ENCODE assay signal across 8 cellular contexts in the genomic region with DNA sequence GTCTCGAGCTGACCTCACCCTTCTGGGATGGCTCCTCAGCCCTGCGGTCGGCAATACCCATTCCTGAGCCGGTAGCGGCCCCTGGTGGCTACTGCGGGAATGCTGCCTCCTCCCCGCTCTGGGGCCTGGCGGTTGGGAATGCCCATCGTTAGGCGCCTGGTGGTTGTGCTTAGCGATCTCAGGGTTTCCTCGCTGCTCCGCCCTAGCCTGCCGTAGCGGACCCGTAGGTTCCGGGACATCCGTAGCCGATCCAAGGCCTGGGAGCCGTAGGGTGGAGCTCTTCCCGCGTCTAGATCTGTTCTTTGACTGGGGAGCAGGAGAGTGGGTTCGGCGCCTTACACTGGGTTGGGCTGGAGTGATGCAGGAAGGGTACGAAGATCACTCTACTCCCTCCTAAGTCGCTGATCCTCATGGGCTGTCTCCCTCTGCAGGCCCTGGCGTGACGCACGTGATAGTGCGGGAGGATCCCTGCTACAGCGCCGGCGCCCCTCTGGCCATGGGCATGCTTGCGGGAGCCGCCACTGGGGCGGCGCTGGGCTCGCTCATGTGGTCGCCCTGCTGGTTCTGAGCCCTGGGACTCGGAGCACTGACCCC. TPM values are rescaled to one million over a fixed set of nuclear protein-coding genes. Genes with fewer than 3 reads are reported as not detected.
DNase-seq lines count a peak whose midpoint lies in the region; ATAC-seq and TF ChIP-seq lines count a peak whose summit lies in the region.

No MANE protein-coding gene starts in this region.

- peak overlapping the region; percentile 37 for H3K4me3 Mint-ChIP-seq in activated T-cell treated with anti-CD3 and anti-CD28 coated beads, Interleukin-2, amount 50 U/mL, for 4 hours

- H3K27me3 ChIP-seq in esophagus squamous epithelium (no peaks in the 10 kb centered on the region), muscle layer of colon (ENCODE audit: control insufficient read depth in 1 of 2, insufficient read depth in 2 of 2, low read length in 2 of 2) (no peaks in the 10 kb centered on the region)

- no peak for TF ChIP-seq POLR2A in esophagus squamous epithelium (IDR thresholded peaks at IDR 0.05)

- H3K27ac ChIP-seq in esophagus squamous epithelium (peak overlapping the region in 1 of 4 donors; percentile 14), muscle layer of colon (ENCODE audit: low read depth, low read length) (no peak overlapping the region)

- H3K9ac ChIP-seq in muscle layer of colon (ENCODE audit: low read length): no peak overlapping the region

- H3K27me3 Mint-ChIP-seq in activated T-cell treated with anti-CD3 and anti-CD28 coated beads, Interleukin-2, amount 50 U/mL, for 4 hours (ENCODE audit: low read depth): no peaks in the 10 kb centered on the region

- H3K9me3 ChIP-seq in esophagus squamous epithelium: no peaks in the 10 kb centered on the region
- no peaks in the 10 kb centered on the region for H3K9me3 ChIP-seq in muscle layer of colon (ENCODE audit: low read length)

- intact Hi-C loops in esophagus squamous epithelium (cut with DNase I): loop anchor here (5.0 kb wide), 1 partner anchor 239 kb away; no protein-coding TSS in a partner anchor

- no peaks in the 10 kb centered on the region for H3K36me3 ChIP-seq in esophagus squamous epithelium
- no peaks in the 10 kb centered on the region for H3K36me3 ChIP-seq in muscle layer of colon (ENCODE audit: insufficient read depth, low read length)

- peak overlapping the region; percentile 5 to 59 (median 28) for H3K4me3 ChIP-seq in esophagus squamous epithelium
- H3K4me3 ChIP-seq in muscle layer of colon (ENCODE audit: low read depth in 1 of 2, low read length in 2 of 2): peak overlapping the region; percentile 33 to 49

- peaks cover 14% of the 10 kb centered on the region for H3K4me1 Mint-ChIP-seq in activated T-cell treated with anti-CD3 and anti-CD28 coated beads, Interleukin-2, amount 50 U/mL, for 4 hours (ENCODE audit: low read depth)

- H3K36me3 Mint-ChIP-seq in activated T-cell treated with anti-CD3 and anti-CD28 coated beads, Interleukin-2, amount 50 U/mL, for 4 hours (ENCODE audit: insufficient read depth): no peaks in the 10 kb centered on the region

- H3K9me3 Mint-ChIP-seq in activated T-cell treated with anti-CD3 and anti-CD28 coated beads, Interleukin-2, amount 50 U/mL, for 4 hours: no peaks in the 10 kb centered on the region

- DNase-seq in 8988T (peak; percentile 99), HS-5 (ENCODE audit: low read depth) (peak; percentile 43), OCI-M2 (lab: John Stamatoyannopoulos, UW; ENCODE audit: unreplicated experiment) (peak; percentile 27), esophagus squamous epithelium (lab: John Stamatoyannopoulos, UW) (peak; percentile 33)
- DNase-seq in activated T-cell treated with anti-CD3 and anti-CD28 coated beads, Interleukin-2, amount 50 U/mL, for 4 hours: peak; percentile 88
- DNase-seq in stimulated activated CD8-positive, alpha-beta memory T cell treated with anti-CD3 and anti-CD28 coated beads, Interleukin-4, amount 100 ng/mL, for 48 hours: peak; percentile 96

- H3K4me1 ChIP-seq in esophagus squamous epithelium (peaks cover 0 to 21% (median 11%) of the 10 kb centered on the region in 3 donors), muscle layer of colon (ENCODE audit: insufficient read depth, low read length) (no peaks in the 10 kb centered on the region)

- WGBS in esophagus squamous epithelium, 2 donors: 23 to 25% methylated on average over 9 to 14 of the region's 40 CpGs

- ATAC-seq in GM18868 (IDR thresholded peaks at IDR 0.05; ENCODE audit: unreplicated experiment): peak; percentile 72
- peak; percentile 96 to 97 for ATAC-seq in activated T-cell treated with anti-CD3 and anti-CD28 coated beads, Interleukin-2, amount 50 U/mL, for 4 hours

- peak; percentile 89 to 99 (median 98) for TF ChIP-seq CTCF in esophagus squamous epithelium (IDR thresholded peaks at IDR 0.05)

RNA-seq across cellular contexts. Expression of a gene that starts 14.8 kb away (rescaled TPM):
- 1 to 10 TPM; 3.1 to 3.7 (median 3.4) TPM for total RNA-seq in activated T-cell treated with anti-CD3 and anti-CD28 coated beads, Interleukin-2, amount 50 U/mL, for 4 hours
- total RNA-seq in esophagus squamous epithelium: 1 to 10 TPM in 2 of 4 donors, under 1 TPM in 2; 0.22 to 5.6 (median 2.2) TPM

Comparison
In these comparisons a context has a peak if more than half of its experiments do, and no peak if none do; other contexts are left out.
1. DNase-seq: peak in every context shown above with its lines; median percentile 99 in 8988T; 96 in stimulated activated CD8-positive, alpha-beta memory T cell treated with anti-CD3 and anti-CD28 coated beads, Interleukin-4, amount 100 ng/mL, for 48 hours; 88 in activated T-cell treated with anti-CD3 and anti-CD28 coated beads, Interleukin-2, amount 50 U/mL, for 4 hours; 43 in HS-5; 33 in esophagus squamous epithelium; 27 in OCI-M2.